ENCODE assay signal across 2 cellular contexts in genomic region chr2:133747965-133748700, GRCh38.
TF ChIP-seq lines count a peak whose summit lies in the region.

No MANE protein-coding gene starts in this region.

TF ChIP-seq in IMR-90, 13 proteins besides CTCF, POLR2A, EP300 and RAD21:
- no peak for TF ChIP-seq RFX5 (IDR thresholded peaks at IDR 0.05; ENCODE audit: low read depth, low read length)
- TF ChIP-seq SMC3 (IDR thresholded peaks at IDR 0.05; ENCODE audit: low read depth, low read length): no peak
- TF ChIP-seq MAZ (IDR thresholded peaks at IDR 0.05; ENCODE audit: borderline replicate concordance, low read depth, low read length): no peak
- TF ChIP-seq NFE2L2 (IDR thresholded peaks at IDR 0.05; ENCODE audit: low read depth, low read length): no peak
- no peak for TF ChIP-seq CEBPB (IDR thresholded peaks at IDR 0.05; ENCODE audit: low read depth, low read length)
- no peak for TF ChIP-seq FOS (IDR thresholded peaks at IDR 0.05; ENCODE audit: low read depth, low read length)
- TF ChIP-seq ELK1 (IDR thresholded peaks at IDR 0.05; ENCODE audit: borderline replicate concordance, low read depth, low read length): no peak

TF ChIP-seq in HepG2, 621 proteins besides CTCF, POLR2A, EP300 and RAD21:
- TF ChIP-seq FOXK2 (IDR thresholded peaks at IDR 0.05) (no peak), SKI (IDR thresholded peaks at IDR 0.05; ENCODE audit: partially characterized antibody) (no peak)
